Comparison of ENCODE assay signal across 2 cellular contexts in the genomic region with DNA sequence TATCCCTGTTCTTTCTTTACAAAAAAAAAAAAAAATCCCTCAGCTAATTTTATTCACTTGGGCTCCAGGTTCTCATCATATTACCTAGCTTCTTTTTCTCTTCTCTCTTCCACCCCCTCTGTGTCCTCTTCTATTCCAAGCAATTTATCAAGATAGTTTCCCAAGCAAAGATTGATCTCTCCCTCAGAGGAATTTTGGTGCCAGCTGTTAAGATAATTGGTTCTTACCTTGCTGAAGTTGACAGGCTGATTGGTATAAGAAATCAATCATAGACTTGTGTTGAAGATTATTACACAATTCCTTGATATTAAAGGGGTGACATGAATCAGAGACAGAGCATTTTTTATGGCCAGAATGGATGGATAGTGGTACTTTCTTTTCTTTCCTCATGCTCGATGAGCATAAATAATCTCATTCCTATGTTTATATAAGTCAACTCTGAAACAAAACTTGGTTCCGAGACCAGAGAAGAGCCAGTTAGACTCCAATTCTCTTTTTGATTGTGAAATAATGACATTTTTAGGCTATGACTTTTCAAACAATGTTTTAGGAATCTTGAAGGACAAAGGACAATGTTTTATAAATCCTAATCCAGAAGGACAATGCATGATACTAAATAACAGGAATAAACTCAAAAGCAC.
TF ChIP-seq lines count a peak whose summit lies in the region.

No MANE protein-coding gene starts in this region.

TF ChIP-seq in IMR-90, 13 proteins besides CTCF, POLR2A, EP300 and RAD21:
- peak; percentile 62 for TF ChIP-seq CEBPB (IDR thresholded peaks at IDR 0.05; ENCODE audit: low read depth, low read length)
- no peak for TF ChIP-seq SMC3 (IDR thresholded peaks at IDR 0.05; ENCODE audit: low read depth, low read length)
TF ChIP-seq in IMR-90: peak in this region for 1.

TF ChIP-seq in neural cell, 6 proteins besides CTCF, POLR2A, EP300 and RAD21:
- TF ChIP-seq, protein P1, sequence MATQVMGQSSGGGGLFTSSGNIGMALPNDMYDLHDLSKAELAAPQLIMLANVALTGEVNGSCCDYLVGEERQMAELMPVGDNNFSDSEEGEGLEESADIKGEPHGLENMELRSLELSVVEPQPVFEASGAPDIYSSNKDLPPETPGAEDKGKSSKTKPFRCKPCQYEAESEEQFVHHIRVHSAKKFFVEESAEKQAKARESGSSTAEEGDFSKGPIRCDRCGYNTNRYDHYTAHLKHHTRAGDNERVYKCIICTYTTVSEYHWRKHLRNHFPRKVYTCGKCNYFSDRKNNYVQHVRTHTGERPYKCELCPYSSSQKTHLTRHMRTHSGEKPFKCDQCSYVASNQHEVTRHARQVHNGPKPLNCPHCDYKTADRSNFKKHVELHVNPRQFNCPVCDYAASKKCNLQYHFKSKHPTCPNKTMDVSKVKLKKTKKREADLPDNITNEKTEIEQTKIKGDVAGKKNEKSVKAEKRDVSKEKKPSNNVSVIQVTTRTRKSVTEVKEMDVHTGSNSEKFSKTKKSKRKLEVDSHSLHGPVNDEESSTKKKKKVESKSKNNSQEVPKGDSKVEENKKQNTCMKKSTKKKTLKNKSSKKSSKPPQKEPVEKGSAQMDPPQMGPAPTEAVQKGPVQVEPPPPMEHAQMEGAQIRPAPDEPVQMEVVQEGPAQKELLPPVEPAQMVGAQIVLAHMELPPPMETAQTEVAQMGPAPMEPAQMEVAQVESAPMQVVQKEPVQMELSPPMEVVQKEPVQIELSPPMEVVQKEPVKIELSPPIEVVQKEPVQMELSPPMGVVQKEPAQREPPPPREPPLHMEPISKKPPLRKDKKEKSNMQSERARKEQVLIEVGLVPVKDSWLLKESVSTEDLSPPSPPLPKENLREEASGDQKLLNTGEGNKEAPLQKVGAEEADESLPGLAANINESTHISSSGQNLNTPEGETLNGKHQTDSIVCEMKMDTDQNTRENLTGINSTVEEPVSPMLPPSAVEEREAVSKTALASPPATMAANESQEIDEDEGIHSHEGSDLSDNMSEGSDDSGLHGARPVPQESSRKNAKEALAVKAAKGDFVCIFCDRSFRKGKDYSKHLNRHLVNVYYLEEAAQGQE (IDR thresholded peaks at IDR 0.05; ENCODE audit: borderline replicate concordance): peak; percentile 99
- TF ChIP-seq POLR2AphosphoS5 (IDR thresholded peaks at IDR 0.05) (peak; percentile 70), EZH2 (IDR thresholded peaks at IDR 0.05; ENCODE audit: borderline replicate concordance, insufficient read depth, low read length, poor library complexity, severe bottlenecking) (no peak), TAF1 (IDR thresholded peaks at IDR 0.05; ENCODE audit: low read depth) (no peak), MXI1 (conservative IDR thresholded peaks at IDR 0.05; ENCODE audit: poor library complexity, severe bottlenecking) (no peak), SMC3 (conservative IDR thresholded peaks at IDR 0.05; ENCODE audit: poor library complexity) (peak; percentile 17)
